Comparison of ENCODE assay signal across 15 cellular contexts in genomic region chr10:77973276-77973675, GRCh38. TPM values are rescaled to one million over a fixed set of nuclear protein-coding genes. Genes with fewer than 3 reads are reported as not detected.
DNase-seq lines count a peak whose midpoint lies in the region; TF ChIP-seq lines count a peak whose summit lies in the region.
"Had no signal": no experiment of that assay in that cellular context is flagged by ENCODE, and none has a peak within 500 bp of the region (broad histone marks: within the 10 kb centered on the region; RNA-seq: fewer than 3 reads in every experiment).

No MANE protein-coding gene starts in this region.

- H3K36me3 ChIP-seq in ascending aorta, result peaks cover 11 to 17% of the 10 kb centered on the region in 2 donors
- no peaks in the 10 kb centered on the region for H3K36me3 ChIP-seq in prostate gland
- peaks cover 14 to 27% (median 16%) of the 10 kb centered on the region in 3 donors for H3K36me3 ChIP-seq in tibial artery

- DNase-seq in NCI-H82 (lab: John Stamatoyannopoulos, UW), result peak; percentile 72
- DNase-seq in NCI-H82 treated with DMSO at 0.1 percent for 48 hours (lab: John Stamatoyannopoulos, UW; ENCODE audit: unreplicated experiment), result no peak
- peak in 1 of 2 donors; percentile 50 for DNase-seq in ascending aorta (ENCODE audit: low spot score in 2 of 2)
- DNase-seq in prostate gland (ENCODE audit: low spot score), result no peak
- peak in 1 of 2 donors; percentile 28 for DNase-seq in tibial artery
- no peak for DNase-seq in globus pallidus (ENCODE audit: low spot score)
- no peak for DNase-seq in OCI-M2 (lab: John Stamatoyannopoulos, UW; ENCODE audit: unreplicated experiment)
- no peak for DNase-seq in midbrain (lab: John Stamatoyannopoulos, UW)
- DNase-seq: CD4-positive, alpha-beta T cell; MM.1S; NCI-H1105; NCI-H187; NCI-H446 treated with DMSO at 0.1 percent for 48 hours; SIG-M5 had no signal

- no peak overlapping the region for H3K4me3 ChIP-seq in ascending aorta
- no peak overlapping the region for H3K4me3 ChIP-seq in prostate gland
- H3K4me3 ChIP-seq in tibial artery, result no peak overlapping the region
- H3K4me3 ChIP-seq: A549 had no signal

- 82% methylated on average over 5 of the region's 5 CpGs for WGBS in prostate gland

- intact Hi-C loops in ascending aorta (cut with DNase I), result loop anchor here (1.0 kb wide), 1 partner anchor 14 kb away; no protein-coding TSS in a partner anchor
- intact Hi-C loops in prostate gland (cut with DNase I), result no loop called here
- intact Hi-C loops in tibial artery (cut with DNase I; ENCODE audit: low total_unique reads), result no loop called here

- TF ChIP-seq POLR2A in prostate gland (IDR thresholded peaks at IDR 0.05), result no peak

- H3K4me1 ChIP-seq in ascending aorta (peaks cover 0 to 32% of the 10 kb centered on the region in 2 donors), prostate gland (replicated peaks) (peaks cover 2% of the 10 kb centered on the region), tibial artery (peaks cover 0 to 55% (median 23%) of the 10 kb centered on the region in 4 donors)

- no peaks in the 10 kb centered on the region for H3K27me3 ChIP-seq in ascending aorta
- no peaks in the 10 kb centered on the region for H3K27me3 ChIP-seq in prostate gland (replicated peaks; ENCODE audit: insufficient read depth)
- no peaks in the 10 kb centered on the region for H3K27me3 ChIP-seq in tibial artery

- H3K27ac ChIP-seq in ascending aorta (peak overlapping the region; percentile 84 to 89), prostate gland (peak overlapping the region; percentile 91 to 92), tibial artery (peak overlapping the region; percentile 81 to 87)
- H3K27ac ChIP-seq: A549 had no signal

- TF ChIP-seq CTCF in ascending aorta (IDR thresholded peaks at IDR 0.05) (no peak), prostate gland (IDR thresholded peaks at IDR 0.05) (no peak), tibial artery (IDR thresholded peaks at IDR 0.05) (no peak)

- H3K9me3 ChIP-seq in ascending aorta (no peaks in the 10 kb centered on the region), prostate gland (no peaks in the 10 kb centered on the region), tibial artery (no peaks in the 10 kb centered on the region)
- H3K9me3 ChIP-seq: A549 had no signal

RNA-seq across cellular contexts. Expression of gene DLG5, which starts 46.7 kb away (rescaled TPM):
- total RNA-seq in ascending aorta (32.9 TPM), prostate gland (100 to 1,000 TPM in 1 of 2 donors, 10 to 100 TPM in 1; 72.3 to 134 TPM)

RNA-seq across cellular contexts. Expression of gene POLR3A, which starts 56.0 kb away (rescaled TPM):
- 18.6 TPM for total RNA-seq in ascending aorta
- 10 to 100 TPM; 17.5 to 18.7 TPM for total RNA-seq in prostate gland
